ENCODE assay signal across 16 cellular contexts in the genomic region with DNA sequence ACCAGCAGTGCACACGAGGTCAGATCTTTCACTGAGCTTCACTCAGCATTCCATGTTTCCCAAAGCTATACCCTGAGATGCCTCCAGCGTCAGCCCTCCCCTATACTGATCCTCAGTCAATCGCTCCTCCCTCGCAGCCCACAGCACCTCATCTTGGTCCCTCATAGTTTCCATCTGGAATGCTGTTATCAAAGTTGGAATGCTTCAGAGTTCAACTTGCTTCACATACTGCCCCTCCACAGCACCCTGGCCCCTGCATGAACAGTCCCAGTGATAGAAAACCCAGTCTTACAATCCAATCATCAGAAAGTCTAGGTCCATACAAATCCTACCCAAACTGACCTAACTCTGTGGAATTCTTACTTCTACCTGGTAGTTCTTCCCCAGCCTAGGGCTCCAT. TPM values are rescaled to one million over a fixed set of nuclear protein-coding genes. Genes with fewer than 3 reads are reported as not detected.
DNase-seq lines count a peak whose midpoint lies in the region; ATAC-seq and TF ChIP-seq lines count a peak whose summit lies in the region.
"Had no signal": no experiment of that assay in that cellular context is flagged by ENCODE, and none has a peak within 500 bp of the region (broad histone marks: within the 10 kb centered on the region; RNA-seq: fewer than 3 reads in every experiment).

No MANE protein-coding gene starts in this region.

- H3K9me3 Mint-ChIP-seq in activated CD4-positive, alpha-beta memory T cell treated with anti-CD3 and anti-CD28 coated beads for 36 hours, result no peaks in the 10 kb centered on the region
- no peaks in the 10 kb centered on the region for H3K9me3 Mint-ChIP-seq in activated CD4-positive, alpha-beta memory T cell treated with anti-CD3 and anti-CD28 coated beads, Interleukin-2, amount 10 ng/mL, durations not matched to agents 7 days and 5 days
- no peaks in the 10 kb centered on the region for H3K9me3 Mint-ChIP-seq in effector memory CD8-positive, alpha-beta T cell
- H3K9me3 Mint-ChIP-seq in mesothelial cell of epicardium, result no peaks in the 10 kb centered on the region
- H3K9me3 Mint-ChIP-seq: brain, HFFc6, neural progenitor cell had no signal

- TF ChIP-seq CTCF in mesothelial cell of epicardium (IDR thresholded peaks at IDR 0.05; ENCODE audit: unreplicated experiment) (no peak), ovary (IDR thresholded peaks at IDR 0.05) (no peak)

- POLR2A ChIA-PET in activated CD4-positive, alpha-beta memory T cell treated with anti-CD3 and anti-CD28 coated beads for 36 hours (lab: Charles Lee), result no interaction called here
- POLR2A ChIA-PET in activated CD4-positive, alpha-beta memory T cell treated with anti-CD3 and anti-CD28 coated beads, Interleukin-2, amount 10 ng/mL, durations not matched to agents 7 days and 5 days (lab: Charles Lee), result interaction anchor here (1.1 to 2.1 kb wide), 2 partner anchors 16 to 28 kb away, joined by 3 to 5 read pairs; no protein-coding TSS in a partner anchor

- TF ChIP-seq EP300 in ovary (IDR thresholded peaks at IDR 0.05), result no peak

- peak overlapping the region; percentile 23 for H3K27ac Mint-ChIP-seq in activated CD4-positive, alpha-beta memory T cell treated with anti-CD3 and anti-CD28 coated beads for 36 hours
- H3K27ac Mint-ChIP-seq in activated CD4-positive, alpha-beta memory T cell treated with anti-CD3 and anti-CD28 coated beads, Interleukin-2, amount 10 ng/mL, durations not matched to agents 7 days and 5 days, result no peak overlapping the region
- H3K27ac Mint-ChIP-seq in effector memory CD8-positive, alpha-beta T cell, result peak overlapping the region; percentile 42 to 87
- H3K27ac Mint-ChIP-seq in mesothelial cell of epicardium, result peak overlapping the region; percentile 63
- H3K27ac Mint-ChIP-seq: neural progenitor cell had no signal

- no peak for DNase-seq in activated CD4-positive, alpha-beta memory T cell treated with anti-CD3 and anti-CD28 coated beads for 36 hours
- DNase-seq in activated CD4-positive, alpha-beta memory T cell treated with anti-CD3 and anti-CD28 coated beads, Interleukin-2, amount 10 ng/mL, durations not matched to agents 7 days and 5 days, result no peak
- peak; percentile 30 for DNase-seq in NCI-H226
- DNase-seq in effector memory CD8-positive, alpha-beta T cell, result no peak
- no peak for DNase-seq in mesothelial cell of epicardium (ENCODE audit: low spot score in 2 of 2, unreplicated experiment in 2 of 2)
- no peak for DNase-seq in ovary
- no peak for DNase-seq in NCI-H345 (lab: John Stamatoyannopoulos, UW)
- DNase-seq: activated CD8-positive, alpha-beta memory T cell treated with anti-CD3 and anti-CD28 coated beads for 24 hours; dermis blood vessel endothelial cell; HFFc6; stimulated activated naive CD4-positive, alpha-beta T cell treated with Interleukin-2 at 50 U/mL for 16 hours; upper lobe of left lung had no signal

- H3K4me1 Mint-ChIP-seq in activated CD4-positive, alpha-beta memory T cell treated with anti-CD3 and anti-CD28 coated beads for 36 hours (ENCODE audit: low read depth), result peaks cover 38% of the 10 kb centered on the region
- peaks cover 12% of the 10 kb centered on the region for H3K4me1 Mint-ChIP-seq in activated CD4-positive, alpha-beta memory T cell treated with anti-CD3 and anti-CD28 coated beads, Interleukin-2, amount 10 ng/mL, durations not matched to agents 7 days and 5 days
- H3K4me1 Mint-ChIP-seq in effector memory CD8-positive, alpha-beta T cell (ENCODE audit: low read depth in 2 of 2), result peaks cover 45 to 56% of the 10 kb centered on the region in 2 donors
- peaks cover 18% of the 10 kb centered on the region for H3K4me1 Mint-ChIP-seq in mesothelial cell of epicardium

- H3K27ac ChIP-seq in ovary, result no peak overlapping the region
- H3K27ac ChIP-seq: BLaER1, neural progenitor cell, upper lobe of left lung had no signal

- H3K4me3 ChIP-seq in ovary, result no peak overlapping the region
- H3K4me3 ChIP-seq: BLaER1, neural progenitor cell, upper lobe of left lung had no signal

- H3K27me3 Mint-ChIP-seq in activated CD4-positive, alpha-beta memory T cell treated with anti-CD3 and anti-CD28 coated beads for 36 hours, result no peaks in the 10 kb centered on the region
- no peaks in the 10 kb centered on the region for H3K27me3 Mint-ChIP-seq in activated CD4-positive, alpha-beta memory T cell treated with anti-CD3 and anti-CD28 coated beads, Interleukin-2, amount 10 ng/mL, durations not matched to agents 7 days and 5 days
- H3K27me3 Mint-ChIP-seq in effector memory CD8-positive, alpha-beta T cell, result no peaks in the 10 kb centered on the region
- no peaks in the 10 kb centered on the region for H3K27me3 Mint-ChIP-seq in mesothelial cell of epicardium (ENCODE audit: low read depth)
- H3K27me3 Mint-ChIP-seq: brain had no signal

- no peaks in the 10 kb centered on the region for H3K36me3 ChIP-seq in ovary
- H3K36me3 ChIP-seq: neural progenitor cell had no signal

- intact Hi-C loops in activated CD4-positive, alpha-beta memory T cell treated with anti-CD3 and anti-CD28 coated beads for 36 hours (cut with micrococcal nuclease), result no loop called here
- intact Hi-C loops in ovary (cut with DNase I), result no loop called here

- no peak overlapping the region for H3K4me3 Mint-ChIP-seq in activated CD4-positive, alpha-beta memory T cell treated with anti-CD3 and anti-CD28 coated beads for 36 hours
- no peak overlapping the region for H3K4me3 Mint-ChIP-seq in activated CD4-positive, alpha-beta memory T cell treated with anti-CD3 and anti-CD28 coated beads, Interleukin-2, amount 10 ng/mL, durations not matched to agents 7 days and 5 days
- H3K4me3 Mint-ChIP-seq in effector memory CD8-positive, alpha-beta T cell, result no peak overlapping the region
- no peak overlapping the region for H3K4me3 Mint-ChIP-seq in mesothelial cell of epicardium
- H3K4me3 Mint-ChIP-seq: brain, HFFc6, neural progenitor cell had no signal

- peaks cover 7% of the 10 kb centered on the region for H3K4me1 ChIP-seq in ovary (ENCODE audit: insufficient read depth)
- H3K4me1 ChIP-seq: BLaER1, neural progenitor cell had no signal

- 19 to 34% (median 21%) methylated on average over 4 of the region's 4 CpGs for WGBS in ovary, 3 donors

- CTCF ChIA-PET in activated CD4-positive, alpha-beta memory T cell treated with anti-CD3 and anti-CD28 coated beads for 36 hours (lab: Charles Lee), result no interaction called here
- CTCF ChIA-PET in activated CD4-positive, alpha-beta memory T cell treated with anti-CD3 and anti-CD28 coated beads, Interleukin-2, amount 10 ng/mL, durations not matched to agents 7 days and 5 days (lab: Charles Lee), result interaction anchor here (0.6 kb wide), 1 partner anchor 118 kb away, joined by 4 read pairs; no protein-coding TSS in a partner anchor

- TF ChIP-seq POLR2A in ovary (IDR thresholded peaks at IDR 0.05), result no peak

- no peaks in the 10 kb centered on the region for H3K36me3 Mint-ChIP-seq in activated CD4-positive, alpha-beta memory T cell treated with anti-CD3 and anti-CD28 coated beads for 36 hours
- peaks cover 14% of the 10 kb centered on the region for H3K36me3 Mint-ChIP-seq in activated CD4-positive, alpha-beta memory T cell treated with anti-CD3 and anti-CD28 coated beads, Interleukin-2, amount 10 ng/mL, durations not matched to agents 7 days and 5 days (ENCODE audit: low read depth)
- peaks cover 14% of the 10 kb centered on the region for H3K36me3 Mint-ChIP-seq in effector memory CD8-positive, alpha-beta T cell (ENCODE audit: insufficient read depth)
- H3K36me3 Mint-ChIP-seq in mesothelial cell of epicardium, result peaks cover 2% of the 10 kb centered on the region

- no peaks in the 10 kb centered on the region for H3K9me3 ChIP-seq in ovary
- H3K9me3 ChIP-seq: BLaER1, upper lobe of left lung had no signal

- H3K27me3 ChIP-seq in ovary, result no peaks in the 10 kb centered on the region
- H3K27me3 ChIP-seq: BLaER1, neural progenitor cell, upper lobe of left lung had no signal

- no peak for ATAC-seq in effector memory CD8-positive, alpha-beta T cell (replicated peaks)
- ATAC-seq in GM21367 (IDR thresholded peaks at IDR 0.05; ENCODE audit: unreplicated experiment), result no peak

RNA-seq across cellular contexts. Expression of a gene that starts 20.0 kb away (rescaled TPM):
- 1 to 10 TPM; 7.5 to 9.4 TPM for total RNA-seq in activated CD4-positive, alpha-beta memory T cell treated with anti-CD3 and anti-CD28 coated beads for 36 hours
- total RNA-seq in activated CD4-positive, alpha-beta memory T cell treated with anti-CD3 and anti-CD28 coated beads, Interleukin-2, amount 10 ng/mL, durations not matched to agents 7 days and 5 days, result 1 to 10 TPM; 6.5 to 6.9 TPM
- total RNA-seq in mesothelial cell of epicardium, result 4.0 to 5.5 TPM (median 4.2 TPM) in 3 replicates
- total RNA-seq in ovary, result 10 to 100 TPM in 2 of 7 donors, 1 to 10 TPM in 5; 6.3 to 12.8 (median 9.9) TPM
- 1 to 10 TPM in 1 of 2 donors, under 1 TPM in 1; 1.00 to 4.4 TPM for polyA plus RNA-seq in ovary

RNA-seq across cellular contexts. Expression of a gene that starts 29.0 kb away (rescaled TPM):
- total RNA-seq in activated CD4-positive, alpha-beta memory T cell treated with anti-CD3 and anti-CD28 coated beads for 36 hours, result 100 to 1,000 TPM; 242 to 253 TPM
- total RNA-seq in activated CD4-positive, alpha-beta memory T cell treated with anti-CD3 and anti-CD28 coated beads, Interleukin-2, amount 10 ng/mL, durations not matched to agents 7 days and 5 days, result 100 to 1,000 TPM; 239 to 243 TPM
- total RNA-seq in mesothelial cell of epicardium, result 221 to 246 TPM (median 238 TPM) in 3 replicates
- 100 to 1,000 TPM in 6 of 7 donors, 10 to 100 TPM in 1; 97.5 to 173 (median 165) TPM for total RNA-seq in ovary
- polyA plus RNA-seq in ovary, result 100 to 1,000 TPM; 127 to 129 TPM

RNA-seq across cellular contexts. Expression of a gene that starts 29.0 kb away (rescaled TPM):
- 100 to 1,000 TPM; 110 to 114 TPM for total RNA-seq in activated CD4-positive, alpha-beta memory T cell treated with anti-CD3 and anti-CD28 coated beads for 36 hours
- total RNA-seq in activated CD4-positive, alpha-beta memory T cell treated with anti-CD3 and anti-CD28 coated beads, Interleukin-2, amount 10 ng/mL, durations not matched to agents 7 days and 5 days, result 100 to 1,000 TPM; 115 to 116 TPM
- total RNA-seq in mesothelial cell of epicardium, result 154 to 158 TPM (median 156 TPM) in 3 replicates
- 100 to 1,000 TPM in 5 of 7 donors, 10 to 100 TPM in 2; 30.0 to 130 (median 107) TPM for total RNA-seq in ovary
- polyA plus RNA-seq in ovary, result 10 to 100 TPM; 20.4 to 63.5 TPM
